In the genomic region with DNA sequence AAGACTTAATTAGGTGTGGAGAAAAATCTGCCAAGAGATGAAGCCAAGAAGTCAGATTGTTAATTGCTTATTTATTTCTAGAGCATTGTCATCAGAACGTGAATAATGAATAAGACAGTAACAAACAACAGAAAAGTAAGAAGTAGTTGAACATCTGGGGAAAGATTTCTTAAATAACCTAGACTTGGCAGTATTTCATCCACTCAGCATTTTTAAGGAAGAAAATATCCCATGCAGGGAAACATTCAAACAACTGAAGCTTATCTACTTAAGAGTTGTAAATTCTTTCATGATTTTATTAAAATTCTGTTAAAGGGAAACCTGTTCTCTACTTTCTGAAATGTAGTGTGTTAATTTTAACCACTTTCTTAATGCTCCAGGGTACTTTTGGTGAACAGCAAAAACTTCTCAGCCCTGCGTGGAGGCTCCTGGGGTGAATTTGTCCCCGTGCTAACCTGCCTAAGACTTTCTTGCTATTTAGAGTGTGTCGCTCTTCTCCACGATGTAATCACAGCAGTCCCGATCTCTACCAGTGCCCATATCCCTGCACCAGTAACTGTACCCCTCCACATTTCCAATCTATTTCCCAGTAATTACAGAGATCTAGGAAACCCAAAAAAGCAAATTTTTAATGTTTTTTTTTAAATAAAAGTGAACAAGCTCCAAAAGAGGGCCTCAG, we compare ENCODE assay signal across 16 cellular contexts.
DNase-seq lines count a peak whose midpoint lies in the region; ATAC-seq, FAIRE-seq and TF ChIP-seq lines count a peak whose summit lies in the region.
"Had no signal": no experiment of that assay in that cellular context is flagged by ENCODE, and none has a peak within 500 bp of the region (broad histone marks: within the 10 kb centered on the region; RNA-seq: fewer than 3 reads in every experiment).

No MANE protein-coding gene starts in this region.

- no peak for DNase-seq in left ventricle myocardium superior
- DNase-seq in left cardiac atrium = no peak
- no peak for DNase-seq in K562 (ENCODE audit: extremely low read depth in 1 of 4, low spot score in 3 of 4)
- DNase-seq in mesenchymal stem cell = no peak
- DNase-seq in SKM-1 (lab: John Stamatoyannopoulos, UW; ENCODE audit: unreplicated experiment) = no peak
- DNase-seq: BE2C; CD4-positive, alpha-beta memory T cell; DMS79; HCEC 1CT; HFFc6 had no signal

- in situ Hi-C loops in K562 (cut with MboI) = no loop called here

- H2BK5ac ChIP-seq in mesenchymal stem cell (ENCODE audit: low read depth, low read length, poor library complexity, severe bottlenecking) = no peak overlapping the region

- no peaks in the 10 kb centered on the region for H4K20me1 ChIP-seq in K562 (replicated peaks; ENCODE audit: control insufficient read depth, insufficient read depth, low read length)

- H3K4me3 ChIP-seq in K562 (no peak overlapping the region), mesenchymal stem cell (ENCODE audit: insufficient read depth in 1 of 2, low read depth in 1 of 2, low read length in 2 of 2) (no peak overlapping the region), subcutaneous abdominal adipose tissue (ENCODE audit: low read depth in 1 of 5, low read length in 5 of 5) (no peak overlapping the region)

- H2AFZ ChIP-seq in K562 (ENCODE audit: low read depth, low read length) (no peak overlapping the region), mesenchymal stem cell (ENCODE audit: low read depth, low read length) (no peak overlapping the region)

- H3K9ac ChIP-seq in K562 (ENCODE audit: insufficient read depth in 1 of 2, low read depth in 2 of 2, low read length in 2 of 2) = no peak overlapping the region
- H3K9ac ChIP-seq in mesenchymal stem cell (ENCODE audit: low read length) = peak overlapping the region; percentile 16
- H3K9ac ChIP-seq in subcutaneous abdominal adipose tissue (ENCODE audit: low read length in 5 of 5) = peak overlapping the region in 1 of 5 donors; percentile 24

- CTCF ChIA-PET in K562 (lab: Yijun Ruan, JAX; ENCODE audit: low intra/inter-chr PET ratio) = no interaction called here

- H3K18ac ChIP-seq in mesenchymal stem cell (ENCODE audit: low read depth in 1 of 2, low read length in 2 of 2) = no peak overlapping the region

- H2BK12ac ChIP-seq in mesenchymal stem cell (ENCODE audit: low read length in 2 of 2) = no peak overlapping the region

- no peak overlapping the region for H2BK120ac ChIP-seq in mesenchymal stem cell (ENCODE audit: low read depth, low read length)

- no peak overlapping the region for H3K14ac ChIP-seq in mesenchymal stem cell (ENCODE audit: low read length in 2 of 2)

- H3K4me1 ChIP-seq in K562 (replicated peaks in 1 of 2; ENCODE audit: control insufficient read depth in 2 of 2, insufficient read depth in 2 of 2, low read length in 2 of 2) (no peaks in the 10 kb centered on the region), mesenchymal stem cell (ENCODE audit: control insufficient read depth, insufficient read depth, low read depth, low read length) (no peaks in the 10 kb centered on the region), subcutaneous abdominal adipose tissue (ENCODE audit: control insufficient read depth in 5 of 5, insufficient read depth in 5 of 5, low read length in 5 of 5) (peaks cover 0 to 38% (median 15%) of the 10 kb centered on the region in 5 donors)
- H3K4me1 ChIP-seq: BE2C had no signal

- POLR2A ChIA-PET in K562 (lab: Yijun Ruan, JAX) = no interaction called here

- TF ChIP-seq EP300 in K562 (IDR thresholded peaks at IDR 0.05; ENCODE audit: low read length) = no peak

- no peak for FAIRE-seq in K562 (lab: Jason Lieb, UNC)
- FAIRE-seq: A204.1, GM12891, HTR-8/SVneo had no signal

- H3K79me1 ChIP-seq in mesenchymal stem cell (replicated peaks; ENCODE audit: low read length, poor library complexity, severe bottlenecking) = no peaks in the 10 kb centered on the region

- BruUV-seq in K562 (replicated peaks; lab: Mats Ljungman, UMichigan) = no TSS peak

- H3K27me3 ChIP-seq in K562 (ENCODE audit: control insufficient read depth in 2 of 2, insufficient read depth in 2 of 2, low read length in 2 of 2) = peaks cover 0 to 4% of the 10 kb centered on the region in 2 experiments; a peak in 2 of 5 replicates
- H3K27me3 ChIP-seq in mesenchymal stem cell (ENCODE audit: control insufficient read depth in 1 of 2, insufficient read depth in 1 of 2, low read length in 2 of 2) = peaks cover 12 to 15% of the 10 kb centered on the region in 2 experiments
- no peaks in the 10 kb centered on the region for H3K27me3 ChIP-seq in subcutaneous abdominal adipose tissue (ENCODE audit: control insufficient read depth in 5 of 5, insufficient read depth in 4 of 5, low read length in 5 of 5)
- H3K27me3 ChIP-seq: BE2C had no signal

- intact Hi-C loops in left ventricle myocardium superior (cut with micrococcal nuclease) = no loop called here
- intact Hi-C loops in left cardiac atrium (cut with DNase I) = no loop called here
- intact Hi-C loops in K562 (cut with micrococcal nuclease) = no loop called here

- no peak overlapping the region for H3K27ac ChIP-seq in K562 (ENCODE audit: extremely low read depth, low read depth, low read length)
- no peak overlapping the region for H3K27ac ChIP-seq in mesenchymal stem cell (ENCODE audit: low read length, poor library complexity, severe bottlenecking)
- peak overlapping the region; percentile 69 for H3K27ac ChIP-seq in subcutaneous abdominal adipose tissue (ENCODE audit: low read depth, low read length)
- H3K27ac ChIP-seq: C4-2B had no signal

- no peak overlapping the region for H2AK5ac ChIP-seq in mesenchymal stem cell (ENCODE audit: low read length, severe bottlenecking)

- ATAC-seq in left ventricle myocardium superior (peak; percentile 63), left cardiac atrium (no peak), K562 (no peak), GM21367 (IDR thresholded peaks at IDR 0.05; ENCODE audit: unreplicated experiment) (no peak)

- H3K23ac ChIP-seq in mesenchymal stem cell (ENCODE audit: low read length in 2 of 2) = no peak overlapping the region

- no peaks in the 10 kb centered on the region for H3K9me3 ChIP-seq in K562 (replicated peaks; ENCODE audit: control insufficient read depth, insufficient read depth, low read depth, low read length)
- H3K9me3 ChIP-seq in mesenchymal stem cell (ENCODE audit: control insufficient read depth, low read length) = no peaks in the 10 kb centered on the region
- H3K9me3 ChIP-seq in subcutaneous abdominal adipose tissue (ENCODE audit: control insufficient read depth in 5 of 5, low read length in 5 of 5) = no peaks in the 10 kb centered on the region
- H3K9me3 ChIP-seq: BE2C had no signal

- TF ChIP-seq CTCF in K562 (IDR thresholded peaks at IDR 0.05 in 2 of 3, conservative IDR thresholded peaks at IDR 0.05 in 1 of 3; ENCODE audit: insufficient read depth in 2 of 3, low read depth in 1 of 3, low read length in 3 of 3) = no peak

- H2BK15ac ChIP-seq in mesenchymal stem cell (ENCODE audit: low read depth, poor library complexity, severe bottlenecking) = no peak overlapping the region

- H4K8ac ChIP-seq in mesenchymal stem cell (ENCODE audit: low read length) = no peak overlapping the region

- H3K4ac ChIP-seq in mesenchymal stem cell (ENCODE audit: low read depth in 1 of 2, low read length in 2 of 2) = no peak overlapping the region

- H3K36me3 ChIP-seq in K562 (ENCODE audit: control insufficient read depth, insufficient read depth, low read length) (no peaks in the 10 kb centered on the region), mesenchymal stem cell (ENCODE audit: control insufficient read depth in 1 of 2, insufficient read depth in 2 of 2, low read depth in 1 of 2, low read length in 2 of 2) (no peaks in the 10 kb centered on the region), subcutaneous abdominal adipose tissue (ENCODE audit: control insufficient read depth in 5 of 5, insufficient read depth in 5 of 5, low read length in 5 of 5) (no peaks in the 10 kb centered on the region)
- H3K36me3 ChIP-seq: BE2C had no signal

- no peaks in the 10 kb centered on the region for H3K79me2 ChIP-seq in K562 (ENCODE audit: control insufficient read depth, insufficient read depth, low read length)

- TF ChIP-seq POLR2A in K562 (conservative IDR thresholded peaks at IDR 0.05) = no peak

- H3K9me1 ChIP-seq in K562 (ENCODE audit: control insufficient read depth, insufficient read depth, low read length) = no peaks in the 10 kb centered on the region

- WGBS in K562 (ENCODE audit: insufficient coverage, low coverage, missing lambda C conversion rate) = 0% methylated on average over 6 of the region's 6 CpGs
- WGBS in mesenchymal stem cell = 75% methylated on average over 5 of the region's 6 CpGs

- H3K4me2 ChIP-seq in K562 (ENCODE audit: insufficient read depth, low read length) (no peak overlapping the region), mesenchymal stem cell (ENCODE audit: low read length, poor library complexity, severe bottlenecking) (no peak overlapping the region)

- no peak overlapping the region for H4K91ac ChIP-seq in mesenchymal stem cell (ENCODE audit: low read length)

- TF ChIP-seq RAD21 in K562 (CRISPR knock-in tag; conservative IDR thresholded peaks at IDR 0.05 in 1 of 2, IDR thresholded peaks at IDR 0.05 in 1 of 2) = no peak

TF ChIP-seq in K562, 482 proteins besides CTCF, POLR2A, EP300 and RAD21 (continues in another document):
- TF ChIP-seq MAZ (CRISPR knock-in tag; conservative IDR thresholded peaks at IDR 0.05 in 1 of 2, IDR thresholded peaks at IDR 0.05 in 1 of 2) (no peak), SAP30 (IDR thresholded peaks at IDR 0.05; ENCODE audit: borderline replicate concordance, insufficient read depth, low read depth, low read length, poor library complexity, severe bottlenecking) (no peak), ZNF696 (CRISPR knock-in tag; conservative IDR thresholded peaks at IDR 0.05) (no peak), RFX1 (IDR thresholded peaks at IDR 0.05) (no peak), RBM22 (IDR thresholded peaks at IDR 0.05; ENCODE audit: low read depth, low read length, poor library complexity, severe bottlenecking) (no peak), CC2D1A (IDR thresholded peaks at IDR 0.05) (no peak), ZNF436 (CRISPR knock-in tag; IDR thresholded peaks at IDR 0.05) (no peak), KLF10 (CRISPR knock-in tag; IDR thresholded peaks at IDR 0.05) (no peak), TAF1 (IDR thresholded peaks at IDR 0.05; ENCODE audit: control insufficient read depth, extremely low read depth, insufficient read depth, low read length, severe bottlenecking) (no peak), KDM4B (IDR thresholded peaks at IDR 0.05; ENCODE audit: borderline replicate concordance in 2 of 2, low read depth in 1 of 2) (no peak)
- TF ChIP-seq, protein P1, sequence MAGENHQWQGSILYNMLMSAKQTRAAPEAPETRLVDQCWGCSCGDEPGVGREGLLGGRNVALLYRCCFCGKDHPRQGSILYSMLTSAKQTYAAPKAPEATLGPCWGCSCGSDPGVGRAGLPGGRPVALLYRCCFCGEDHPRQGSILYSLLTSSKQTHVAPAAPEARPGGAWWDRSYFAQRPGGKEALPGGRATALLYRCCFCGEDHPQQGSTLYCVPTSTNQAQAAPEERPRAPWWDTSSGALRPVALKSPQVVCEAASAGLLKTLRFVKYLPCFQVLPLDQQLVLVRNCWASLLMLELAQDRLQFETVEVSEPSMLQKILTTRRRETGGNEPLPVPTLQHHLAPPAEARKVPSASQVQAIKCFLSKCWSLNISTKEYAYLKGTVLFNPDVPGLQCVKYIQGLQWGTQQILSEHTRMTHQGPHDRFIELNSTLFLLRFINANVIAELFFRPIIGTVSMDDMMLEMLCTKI (IDR thresholded peaks at IDR 0.05; ENCODE audit: partially characterized antibody) = no peak
